1 cellular context compared by ENCODE assay signal in genomic region chr2:61017003-61017555, GRCh38.
TF ChIP-seq lines count a peak whose summit lies in the region.

No MANE protein-coding gene starts in this region.

TF ChIP-seq in GM12878, 131 proteins besides CTCF, POLR2A, EP300 and RAD21 (continued from another document and continues in another):
- peak; percentile 17; the same call in 1 of the 2 replicates for TF ChIP-seq REST (IDR thresholded peaks at IDR 0.05; ENCODE audit: low read depth, low read length)
- TF ChIP-seq NR2C2 (IDR thresholded peaks at IDR 0.05; ENCODE audit: borderline replicate concordance, control insufficient read depth, insufficient read length, low read depth), result no peak
- peak; percentile 37; the same call in 1 of the 2 replicates for TF ChIP-seq HSF1 (IDR thresholded peaks at IDR 0.05; ENCODE audit: low read depth, low read length)
- 0 out of 2 replicates have a peak, but pooled peaks have one; percentile 26 for TF ChIP-seq HDGF (IDR thresholded peaks at IDR 0.05)
- peak; percentile 66 for TF ChIP-seq SMAD1 (IDR thresholded peaks at IDR 0.05; ENCODE audit: low read depth, partially characterized antibody)
- peak; percentile 84; the same call in 1 of the 2 replicates for TF ChIP-seq ZNF207 (IDR thresholded peaks at IDR 0.05; ENCODE audit: borderline replicate concordance)
- TF ChIP-seq NKRF (conservative IDR thresholded peaks at IDR 0.05), result peak; percentile 55; the same call in 1 of the 2 replicates
- TF ChIP-seq KLF5 (IDR thresholded peaks at IDR 0.05; ENCODE audit: partially characterized antibody), result peak; percentile 72
- TF ChIP-seq SIN3A (IDR thresholded peaks at IDR 0.05; ENCODE audit: low read depth, low read length), result peak; percentile 94
- TF ChIP-seq ZNF592 (IDR thresholded peaks at IDR 0.05), result no peak
- peak; percentile 67 for TF ChIP-seq SP1 (IDR thresholded peaks at IDR 0.05; ENCODE audit: low read depth, low read length)
- peak; percentile 100 for TF ChIP-seq RELB (IDR thresholded peaks at IDR 0.05; ENCODE audit: low read depth)
- TF ChIP-seq BCL3 (IDR thresholded peaks at IDR 0.05; ENCODE audit: borderline replicate concordance, insufficient read depth, low read depth, low read length, poor library complexity, severe bottlenecking), result no peak
- TF ChIP-seq ATF3 (IDR thresholded peaks at IDR 0.05; ENCODE audit: borderline replicate concordance, extremely low read depth, low read depth, low read length), result no peak
- peak; percentile 27; the same call in 1 of the 2 replicates for TF ChIP-seq PKNOX1 (IDR thresholded peaks at IDR 0.05)
- TF ChIP-seq TCF12 (IDR thresholded peaks at IDR 0.05; ENCODE audit: low read depth, low read length), result 0 out of 2 replicates have a peak, but pooled peaks have one; percentile 26
- no peak for TF ChIP-seq SUPT20H (IDR thresholded peaks at IDR 0.05; ENCODE audit: borderline replicate concordance, control insufficient read depth, low read depth, low read length)
- peak; percentile 83 for TF ChIP-seq TCF7 (IDR thresholded peaks at IDR 0.05; ENCODE audit: borderline replicate concordance)
- TF ChIP-seq RB1 (IDR thresholded peaks at IDR 0.05; ENCODE audit: borderline replicate concordance), result peak; percentile 91; the same call in 1 of the 2 replicates
- peak; percentile 36 for TF ChIP-seq DPF2 (IDR thresholded peaks at IDR 0.05)
- peak; percentile 73 for TF ChIP-seq HDAC2 (IDR thresholded peaks at IDR 0.05)
- no peak for TF ChIP-seq HDAC6 (IDR thresholded peaks at IDR 0.05; ENCODE audit: unreplicated experiment)
- peak; percentile 66; the same call in 1 of the 2 replicates for TF ChIP-seq NR2C1 (IDR thresholded peaks at IDR 0.05)
- TF ChIP-seq KDM1A (IDR thresholded peaks at IDR 0.05; ENCODE audit: borderline replicate concordance), result no peak
- TF ChIP-seq IKZF2 (IDR thresholded peaks at IDR 0.05), result peak; percentile 51 to 58; a peak in 3 of 4 replicates
- peak; percentile 83 for TF ChIP-seq E4F1 (IDR thresholded peaks at IDR 0.05; ENCODE audit: borderline replicate concordance, partially characterized antibody)
- no peak for TF ChIP-seq CHD4 (IDR thresholded peaks at IDR 0.05)
- TF ChIP-seq NFIC (IDR thresholded peaks at IDR 0.05; ENCODE audit: low read depth, low read length), result peak; percentile 70; the same call in 1 of the 2 replicates
- peak; percentile 59; the same call in 1 of the 2 replicates for TF ChIP-seq ESRRA (IDR thresholded peaks at IDR 0.05; ENCODE audit: low read length)
- TF ChIP-seq RUNX3 (IDR thresholded peaks at IDR 0.05; ENCODE audit: low read length), result peak; percentile 76; the same call in 1 of the 2 replicates
- TF ChIP-seq SMAD5 (IDR thresholded peaks at IDR 0.05; ENCODE audit: low read depth), result peak; percentile 51; the same call in 1 of the 2 replicates
- TF ChIP-seq ZBTB11 (CRISPR knock-in tag; IDR thresholded peaks at IDR 0.05), result peak; percentile 96
- peak; percentile 99 for TF ChIP-seq GABPA (IDR thresholded peaks at IDR 0.05; ENCODE audit: low read depth)
- no peak; the same call in 1 of the 2 replicates for TF ChIP-seq ZBED1 (IDR thresholded peaks at IDR 0.05; ENCODE audit: borderline replicate concordance)
